20 cellular contexts compared by ENCODE assay signal in genomic region chr17:12348476-12348875, GRCh38.
"Had no signal": no experiment of that assay in that cellular context is flagged by ENCODE, and none has a peak within 500 bp of the region (broad histone marks: within the 10 kb centered on the region; RNA-seq: fewer than 3 reads in every experiment).

No MANE protein-coding gene starts in this region.

- H3K27me3 ChIP-seq: esophagus squamous epithelium, heart left ventricle, transverse colon had no signal

- H3K4me1 ChIP-seq: esophagus squamous epithelium, heart left ventricle, lower lobe of right lung, prostate gland, transverse colon had no signal

- ATAC-seq: activated CD8-positive, alpha-beta memory T cell treated with anti-CD3 and anti-CD28 coated beads, Interleukin-2, amount 10 ng/mL, durations not matched to agents 7 days and 5 days; heart left ventricle; lower lobe of right lung; right cardiac atrium had no signal

- DNase-seq: activated CD4-positive, alpha-beta memory T cell treated with anti-CD3 and anti-CD28 coated beads for 36 hours; activated CD4-positive, CD25-positive, alpha-beta regulatory T cell treated with anti-CD3 and anti-CD28 coated beads, Interleukin-2, amount 50 U/mL, for 72 hours; activated CD8-positive, alpha-beta memory T cell treated with anti-CD3 and anti-CD28 coated beads, Interleukin-2, amount 10 ng/mL, durations not matched to agents 7 days and 5 days; activated naive CD4-positive, alpha-beta T cell treated with anti-CD3 and anti-CD28 coated beads, Interleukin-2, amount 10 ng/mL, durations not matched to agents 7 days and 5 days; activated T-cell treated with anti-CD3 and anti-CD28 coated beads, Interleukin-2, amount 50 U/mL, for 1 hour; caudate nucleus; effector CD4-positive, alpha-beta T cell; esophagus squamous epithelium; heart left ventricle; immature natural killer cell; lower lobe of right lung; midbrain; right cardiac atrium; small intestine; stimulated activated CD4-positive, alpha-beta T cell treated with anti-CD3 and anti-CD28 coated beads, Interleukin-4, amount 100 ng/mL, for 24 hours; stimulated activated naive CD4-positive, alpha-beta T cell; SW 1271; transverse colon had no signal

- H3K4me3 ChIP-seq: coronary artery, esophagus squamous epithelium, heart left ventricle, lower lobe of right lung, prostate gland, transverse colon had no signal

- H3K27ac ChIP-seq: coronary artery, esophagus squamous epithelium, heart left ventricle, lower lobe of right lung, prostate gland, transverse colon had no signal

- H3K36me3 ChIP-seq: esophagus squamous epithelium, heart left ventricle, lower lobe of right lung, prostate gland, transverse colon had no signal
